ENCODE assay signal across 8 cellular contexts in the genomic region with DNA sequence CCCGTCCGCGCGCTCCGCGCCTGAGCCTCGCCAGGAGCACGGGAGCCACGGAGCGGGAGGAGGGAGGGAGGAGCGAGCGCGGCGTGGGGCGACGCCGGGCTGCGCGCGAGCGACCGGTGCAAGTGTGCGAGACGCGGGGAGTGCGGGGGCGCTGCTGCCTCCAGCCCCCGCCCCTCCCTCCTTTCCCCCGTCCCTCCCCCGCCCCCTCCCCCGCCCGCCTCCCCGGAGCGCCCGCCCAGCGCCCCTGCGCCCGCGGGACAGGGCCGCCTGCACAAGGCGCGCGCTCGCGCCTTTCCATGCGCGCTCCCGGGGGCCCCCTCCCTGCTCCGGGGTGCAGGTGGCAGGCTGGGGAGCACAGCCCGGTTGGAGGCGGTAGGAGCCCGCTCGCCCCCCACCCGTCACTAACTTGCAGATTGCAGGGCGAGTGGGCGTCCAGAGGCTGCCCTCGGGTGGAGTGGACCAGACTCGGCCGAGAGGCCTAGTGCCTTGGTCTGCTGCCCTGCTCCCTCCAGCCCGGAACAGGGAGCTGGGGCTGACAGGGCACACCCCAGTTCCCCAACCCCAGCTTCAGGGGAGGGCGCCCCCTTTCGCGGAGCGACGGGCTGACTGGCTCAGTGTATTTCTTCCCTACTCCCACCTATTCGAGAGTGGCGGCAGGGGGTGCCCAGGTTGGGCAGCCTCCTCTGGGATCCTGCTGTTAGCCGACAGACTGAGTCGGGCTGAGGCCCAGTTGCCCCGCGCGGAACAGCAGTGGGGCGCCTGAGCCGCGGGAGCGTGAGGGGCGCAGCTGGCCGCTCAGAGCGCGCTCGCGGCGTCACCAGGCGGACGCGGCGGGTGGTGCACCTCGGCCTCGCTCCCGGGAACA. TPM values are rescaled to one million over a fixed set of nuclear protein-coding genes. Genes with fewer than 3 reads are reported as not detected.
DNase-seq lines count a peak whose midpoint lies in the region; ATAC-seq, FAIRE-seq and TF ChIP-seq lines count a peak whose summit lies in the region.

A gene (minus strand): TSS at position 126 of the 865 bp plus-strand sequence. CDS start 255 bp downstream, outside the sequence.

- no peaks in the 10 kb centered on the region for H3K9me3 Mint-ChIP-seq in activated T-helper 17 cell treated with anti-CD3 and anti-CD28 coated beads, Interleukin-2, amount 50 U/mL, for 72 hours

- no peaks in the 10 kb centered on the region for H3K9me3 ChIP-seq in psoas muscle

- intact Hi-C loops in head of caudate nucleus (cut with DNase I) (loop anchor here (5.0 kb wide), 1 partner anchor 223 kb away; no protein-coding TSS in a partner anchor), psoas muscle (cut with DNase I) (no loop called here)

- peak within 1 kb of the TSS; percentile 46 for H3K4me3 ChIP-seq in psoas muscle

- H3K36me3 Mint-ChIP-seq in activated T-helper 17 cell treated with anti-CD3 and anti-CD28 coated beads, Interleukin-2, amount 50 U/mL, for 72 hours (ENCODE audit: low read depth): no peaks in the 10 kb centered on the region

- peaks cover 11% of the 10 kb centered on the region for H3K27me3 Mint-ChIP-seq in activated T-helper 17 cell treated with anti-CD3 and anti-CD28 coated beads, Interleukin-2, amount 50 U/mL, for 72 hours

- no peaks in the 10 kb centered on the region for H3K4me1 Mint-ChIP-seq in activated T-helper 17 cell treated with anti-CD3 and anti-CD28 coated beads, Interleukin-2, amount 50 U/mL, for 72 hours

- peak; percentile 72 for ATAC-seq in activated T-helper 17 cell treated with anti-CD3 and anti-CD28 coated beads, Interleukin-2, amount 50 U/mL, for 72 hours (replicated peaks)
- ATAC-seq in psoas muscle (peak in 3 of 4 donors; percentile 41 to 61 (median 52)), HG03432 (IDR thresholded peaks at IDR 0.05; ENCODE audit: unreplicated experiment) (no peak)

- H3K27ac Mint-ChIP-seq in activated T-helper 17 cell treated with anti-CD3 and anti-CD28 coated beads, Interleukin-2, amount 50 U/mL, for 72 hours: no peak within 1 kb of the TSS

- 0 to 1% (median 1%) methylated on average over 38 to 87 of the region's 90 CpGs for WGBS in psoas muscle, 3 donors

- H3K36me3 ChIP-seq in psoas muscle (ENCODE audit: insufficient read depth in 1 of 2, low read depth in 1 of 2): no peaks in the 10 kb centered on the region

- peak within 1 kb of the TSS; percentile 76 for H3K4me3 Mint-ChIP-seq in activated T-helper 17 cell treated with anti-CD3 and anti-CD28 coated beads, Interleukin-2, amount 50 U/mL, for 72 hours

- FAIRE-seq in RCC 7860 (lab: Jason Lieb, UNC): no peak

- peak; percentile 41 for TF ChIP-seq CTCF in psoas muscle (IDR thresholded peaks at IDR 0.05)

- H3K4me1 ChIP-seq in psoas muscle: peaks cover 11% of the 10 kb centered on the region

- H3K27ac ChIP-seq in psoas muscle: no peak within 1 kb of the TSS

- H3K27me3 ChIP-seq in psoas muscle (ENCODE audit: insufficient read depth in 3 of 3, low read length in 2 of 3): peaks cover 0 to 83% (median 36%) of the 10 kb centered on the region in 3 donors

- DNase-seq in C1 segment of cervical spinal cord (lab: John Stamatoyannopoulos, UW) (peak in 8 of 14 donors; percentile 8 to 71 (median 42)), HuH-7.5 (ENCODE audit: low spot score) (peak; percentile 70), head of caudate nucleus (peak in 39 of 42 donors; percentile 39 to 82 (median 64)), psoas muscle (no peak), RCC 7860 (ENCODE audit: low spot score) (no peak), DMS79 (lab: John Stamatoyannopoulos, UW) (no peak)

RNA-seq across cellular contexts. Expression of the gene that starts here (rescaled TPM):
- under 1 TPM; 0.11 to 0.29 TPM for total RNA-seq in activated T-helper 17 cell treated with anti-CD3 and anti-CD28 coated beads, Interleukin-2, amount 50 U/mL, for 72 hours
- not detected for total RNA-seq in psoas muscle
- polyA plus RNA-seq in psoas muscle: under 1 TPM in 1 of 3 donors, not detected in 2; 0.04 TPM

Comparison
In these comparisons a context has a peak if more than half of its experiments do, and no peak if none do; other contexts are left out.
1. Peak in ATAC-seq in activated T-helper 17 cell treated with anti-CD3 and anti-CD28 coated beads, Interleukin-2, amount 50 U/mL, for 72 hours; RNA of the gene not detected or under 1 TPM.
2. Peak in ATAC-seq and H3K4me3 ChIP-seq in psoas muscle; RNA of the gene not detected or under 1 TPM.
3. DNase-seq: peak in C1 segment of cervical spinal cord (8 of 14), HuH-7.5 (single experiment) and head of caudate nucleus (39 of 42); none in psoas muscle (0 of 2), RCC 7860 (single experiment) and DMS79 (single experiment).